In the genomic region with DNA sequence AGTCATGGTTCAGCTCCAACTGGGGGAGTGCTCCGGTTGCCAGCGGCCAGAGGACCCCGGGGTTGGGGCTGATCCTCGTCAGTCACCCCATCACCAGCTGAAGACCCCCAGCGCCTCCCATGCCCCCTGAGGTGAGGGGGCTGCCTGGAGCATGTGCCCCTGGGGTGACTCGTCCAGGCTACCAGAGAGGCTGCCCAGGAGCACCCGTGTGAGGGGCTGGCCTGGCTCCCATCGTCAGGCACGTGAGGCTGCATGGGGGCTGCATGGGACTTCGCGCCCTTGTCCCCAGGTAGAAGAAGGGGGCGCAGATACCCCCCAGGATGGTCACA, we compare ENCODE assay signal across 1 cellular context.
TF ChIP-seq lines count a peak whose summit lies in the region.

No MANE protein-coding gene starts in this region.

TF ChIP-seq in K562, 482 proteins besides CTCF, POLR2A, EP300 and RAD21:
- TF ChIP-seq GTF2F1 (IDR thresholded peaks at IDR 0.05; ENCODE audit: low read depth, low read length), result no peak
- TF ChIP-seq POLR2G (IDR thresholded peaks at IDR 0.05; ENCODE audit: low read depth, low read length), result peak; percentile 23; the same call in 1 of the 2 replicates
- TF ChIP-seq HNRNPUL1 (IDR thresholded peaks at IDR 0.05; ENCODE audit: low read length), result no peak
- no peak for TF ChIP-seq ZKSCAN1 (IDR thresholded peaks at IDR 0.05; ENCODE audit: low read depth, low read length)
